Comparison of ENCODE assay signal across 15 cellular contexts in the genomic region with DNA sequence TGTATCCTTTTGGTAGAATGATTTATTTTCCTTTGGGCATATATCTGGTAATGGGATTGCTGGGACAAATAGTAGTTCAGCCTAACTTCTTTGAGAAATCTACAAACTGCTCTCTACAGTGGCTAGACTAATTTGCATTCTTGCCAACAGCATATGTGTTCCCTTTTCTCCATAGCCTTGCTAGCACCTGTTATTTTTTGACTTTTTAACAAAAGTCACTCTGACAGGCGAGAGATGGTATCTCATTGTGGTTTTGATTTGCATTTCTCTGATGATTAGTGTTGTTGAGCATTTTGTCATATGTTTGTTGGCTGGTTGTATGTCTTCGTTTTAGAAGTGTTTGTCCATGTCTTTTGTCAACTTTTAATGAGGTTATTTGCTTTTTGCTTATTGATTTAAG.
A peak's percentile ranks its signal among the peaks of the same experiment; 100 is the strongest.
DNase-seq lines count a peak whose midpoint lies in the region; ATAC-seq and TF ChIP-seq lines count a peak whose summit lies in the region.
"Had no signal": no experiment of that assay in that cellular context is flagged by ENCODE, and none has a peak within 500 bp of the region (broad histone marks: within the 10 kb centered on the region; RNA-seq: fewer than 3 reads in every experiment).

No MANE protein-coding gene starts in this region.

- ATAC-seq in GM19351 (IDR thresholded peaks at IDR 0.05; ENCODE audit: unreplicated experiment) (peak; percentile 71), HG02678 (IDR thresholded peaks at IDR 0.05; ENCODE audit: unreplicated experiment) (peak; percentile 83), HG03378 (IDR thresholded peaks at IDR 0.05; ENCODE audit: unreplicated experiment) (peak; percentile 74), T-helper 17 cell (no peak)

- 0 out of 2 replicates have a peak, but pooled peaks cover 4% of the 10 kb centered on the region for H3K27me3 ChIP-seq in DOHH2 (ENCODE audit: control insufficient read depth, low read length)
- H3K27me3 ChIP-seq: brain microvascular endothelial cell, upper lobe of left lung had no signal

- no peaks in the 10 kb centered on the region for H3K36me3 ChIP-seq in DOHH2 (ENCODE audit: control insufficient read depth, low read length)
- H3K36me3 ChIP-seq: brain microvascular endothelial cell, upper lobe of left lung had no signal

- 0 out of 2 replicates have a peak, but pooled peaks cover 3% of the 10 kb centered on the region for H4K20me1 ChIP-seq in DOHH2 (ENCODE audit: control insufficient read depth, insufficient read depth, low read depth, low read length)

- no peaks in the 10 kb centered on the region for H3K79me2 ChIP-seq in DOHH2 (ENCODE audit: control insufficient read depth, low read length)

- peak overlapping the region; percentile 15; the same call in 1 of the 2 replicates for H3K4me2 ChIP-seq in DOHH2 (ENCODE audit: low read length)

- peaks cover 16% of the 10 kb centered on the region for H3K4me1 ChIP-seq in DOHH2 (ENCODE audit: control insufficient read depth, low read length)
- H3K4me1 ChIP-seq: upper lobe of left lung had no signal

- H3K4me3 ChIP-seq in DOHH2 (ENCODE audit: low read length) (no peak overlapping the region), coronary artery (no peak overlapping the region)
- H3K4me3 ChIP-seq: upper lobe of left lung had no signal

- no peak overlapping the region for H3K4me3 Mint-ChIP-seq in T-helper 17 cell

- H3K27ac ChIP-seq in DOHH2 (ENCODE audit: low read depth, low read length) = no peak overlapping the region
- H3K27ac ChIP-seq in coronary artery = no peak overlapping the region
- H3K27ac ChIP-seq: brain microvascular endothelial cell, upper lobe of left lung had no signal

- no peak for TF ChIP-seq CTCF in DOHH2 (IDR thresholded peaks at IDR 0.05; ENCODE audit: low read depth, low read length, poor library complexity, severe bottlenecking)
- no peak for TF ChIP-seq CTCF in coronary artery (IDR thresholded peaks at IDR 0.05)

- H3K27ac Mint-ChIP-seq in T-helper 17 cell = no peak overlapping the region

- DNase-seq in T-helper 17 cell (no peak), coronary artery (ENCODE audit: low spot score) (no peak), globus pallidus (ENCODE audit: low spot score) (no peak), activated gamma-delta T cell (lab: John Stamatoyannopoulos, UW) (no peak)
- DNase-seq: activated naive CD4-positive, alpha-beta T cell; brain microvascular endothelial cell; effector memory CD4-positive, alpha-beta T cell; foreskin melanocyte; NCI-H2081; stimulated activated CD4-positive, alpha-beta T cell treated with anti-CD3 and anti-CD28 coated beads, Interleukin-15, amount 100 ng/mL, for 24 hours; upper lobe of left lung had no signal

- H3K27me3 Mint-ChIP-seq in T-helper 17 cell = peaks cover 44% of the 10 kb centered on the region

- peaks cover 2% of the 10 kb centered on the region for H3K36me3 Mint-ChIP-seq in T-helper 17 cell (ENCODE audit: low read depth)

- H3K4me1 Mint-ChIP-seq in T-helper 17 cell = peaks cover 9% of the 10 kb centered on the region

- 0 out of 2 replicates have a peak, but pooled peaks cover 2% of the 10 kb centered on the region for H3F3A ChIP-seq in DOHH2 (ENCODE audit: control insufficient read depth, insufficient read depth)

- no peaks in the 10 kb centered on the region for H3K9me2 ChIP-seq in DOHH2 (replicated peaks; ENCODE audit: control insufficient read depth, low read length)

- H3K9me3 ChIP-seq in DOHH2 (ENCODE audit: control insufficient read depth, insufficient read depth, low read length) (no peaks in the 10 kb centered on the region), T-helper 17 cell (ENCODE audit: control insufficient read depth, low read length, poor library complexity, severe bottlenecking) (no peaks in the 10 kb centered on the region)
- H3K9me3 ChIP-seq: upper lobe of left lung had no signal
